Comparison of ENCODE assay signal across 1 cellular context in the genomic region with DNA sequence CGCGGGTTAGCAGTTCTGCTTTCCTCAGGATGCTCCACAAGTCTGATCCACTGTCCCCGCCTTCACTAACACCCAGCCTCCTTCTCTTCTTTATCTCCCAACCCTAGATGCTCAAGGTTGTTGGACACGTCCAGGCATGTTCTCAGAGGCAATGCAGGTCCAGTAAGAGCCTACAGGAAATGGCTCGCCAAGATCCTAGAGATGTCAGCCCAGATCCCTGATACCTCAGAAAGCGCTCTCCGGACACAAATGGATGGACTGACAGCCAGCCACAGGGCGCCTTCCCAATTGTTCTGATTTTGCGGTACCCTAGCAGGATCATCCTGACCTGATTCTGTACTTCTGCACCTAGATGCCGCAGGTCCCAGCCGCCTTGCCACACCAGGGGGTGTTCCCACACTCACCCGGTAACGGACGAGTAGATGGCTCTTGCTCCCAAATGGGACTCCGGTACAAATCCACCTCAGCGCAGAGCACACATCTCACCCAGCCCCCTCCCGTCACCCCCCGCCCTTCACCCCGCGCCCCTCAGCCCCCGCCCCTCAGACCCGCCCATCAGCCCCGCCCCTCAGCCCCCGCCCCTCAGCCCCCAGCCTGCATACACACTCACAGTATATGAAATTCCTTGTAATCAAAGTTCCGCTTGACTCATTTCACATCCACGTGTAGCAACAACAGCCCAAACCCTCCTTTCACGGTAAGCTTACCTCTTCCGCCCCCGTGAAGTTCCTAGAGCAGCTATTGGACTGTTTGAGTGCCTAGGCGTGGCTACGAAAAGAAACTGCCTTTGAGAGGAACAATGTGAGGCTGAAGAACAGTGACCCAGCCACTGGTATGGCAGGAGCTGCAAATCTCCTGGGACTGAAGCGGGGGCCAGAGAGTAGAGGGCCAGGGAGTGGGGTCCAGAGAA.
TF ChIP-seq lines count a peak whose summit lies in the region.

A gene with protein sequence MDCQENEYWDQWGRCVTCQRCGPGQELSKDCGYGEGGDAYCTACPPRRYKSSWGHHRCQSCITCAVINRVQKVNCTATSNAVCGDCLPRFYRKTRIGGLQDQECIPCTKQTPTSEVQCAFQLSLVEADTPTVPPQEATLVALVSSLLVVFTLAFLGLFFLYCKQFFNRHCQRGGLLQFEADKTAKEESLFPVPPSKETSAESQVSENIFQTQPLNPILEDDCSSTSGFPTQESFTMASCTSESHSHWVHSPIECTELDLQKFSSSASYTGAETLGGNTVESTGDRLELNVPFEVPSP (minus strand): TSS at position 488 of the 910 bp plus-strand sequence. CDS start 23,058 bp downstream, outside the sequence.

TF ChIP-seq in K562, 482 proteins besides CTCF, POLR2A, EP300 and RAD21 (continued from another document):
- TF ChIP-seq, protein P1, sequence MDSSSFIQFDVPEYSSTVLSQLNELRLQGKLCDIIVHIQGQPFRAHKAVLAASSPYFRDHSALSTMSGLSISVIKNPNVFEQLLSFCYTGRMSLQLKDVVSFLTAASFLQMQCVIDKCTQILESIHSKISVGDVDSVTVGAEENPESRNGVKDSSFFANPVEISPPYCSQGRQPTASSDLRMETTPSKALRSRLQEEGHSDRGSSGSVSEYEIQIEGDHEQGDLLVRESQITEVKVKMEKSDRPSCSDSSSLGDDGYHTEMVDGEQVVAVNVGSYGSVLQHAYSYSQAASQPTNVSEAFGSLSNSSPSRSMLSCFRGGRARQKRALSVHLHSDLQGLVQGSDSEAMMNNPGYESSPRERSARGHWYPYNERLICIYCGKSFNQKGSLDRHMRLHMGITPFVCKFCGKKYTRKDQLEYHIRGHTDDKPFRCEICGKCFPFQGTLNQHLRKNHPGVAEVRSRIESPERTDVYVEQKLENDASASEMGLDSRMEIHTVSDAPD (CRISPR knock-in tag; IDR thresholded peaks at IDR 0.05) = no peak
- TF ChIP-seq HDAC3 (IDR thresholded peaks at IDR 0.05; ENCODE audit: borderline replicate concordance, partially characterized antibody) (no peak), CAMTA2 (CRISPR knock-in tag; conservative IDR thresholded peaks at IDR 0.05) (no peak)
